Comparison of ENCODE assay signal across 1 cellular context in genomic region chr20:40869416-40870147, GRCh38.
TF ChIP-seq lines count a peak whose summit lies in the region.

No MANE protein-coding gene starts in this region.

TF ChIP-seq in WTC11, 78 proteins besides CTCF, POLR2A, EP300 and RAD21 (continued from another document):
- no peak for TF ChIP-seq ZNF532 (CRISPR knock-in tag; IDR thresholded peaks at IDR 0.05; ENCODE audit: borderline replicate concordance)
- no peak for TF ChIP-seq CREB1 (CRISPR knock-in tag; IDR thresholded peaks at IDR 0.05)
- no peak for TF ChIP-seq SMAD3 (CRISPR knock-in tag; IDR thresholded peaks at IDR 0.05; ENCODE audit: borderline replicate concordance)
- TF ChIP-seq TEAD1 (CRISPR knock-in tag; IDR thresholded peaks at IDR 0.05), result no peak
